10 cellular contexts compared by ENCODE assay signal in genomic region chr19:52370341-52370710, GRCh38. TPM values are rescaled to one million over a fixed set of nuclear protein-coding genes. Genes with fewer than 3 reads are reported as not detected.
DNase-seq lines count a peak whose midpoint lies in the region; ATAC-seq and TF ChIP-seq lines count a peak whose summit lies in the region.
"Had no signal": no experiment of that assay in that cellular context is flagged by ENCODE, and none has a peak within 500 bp of the region (broad histone marks: within the 10 kb centered on the region; RNA-seq: fewer than 3 reads in every experiment).

No MANE protein-coding gene starts in this region.

- peak overlapping the region; percentile 89 for H3K4me3 Mint-ChIP-seq in activated CD4-positive, alpha-beta memory T cell treated with anti-CD3 and anti-CD28 coated beads for 36 hours

- peak overlapping the region; percentile 91 for H3K4me3 ChIP-seq in fibroblast of the aortic adventitia (ENCODE audit: low read depth, low read length)
- H3K4me3 ChIP-seq in retinal pigment epithelial cell (ENCODE audit: low read length): peak overlapping the region; percentile 91

- ATAC-seq in HG03571 (IDR thresholded peaks at IDR 0.05; ENCODE audit: unreplicated experiment) (no peak), GM19351 (IDR thresholded peaks at IDR 0.05; ENCODE audit: unreplicated experiment) (no peak)

- CTCF ChIA-PET in activated CD4-positive, alpha-beta memory T cell treated with anti-CD3 and anti-CD28 coated beads for 36 hours (lab: Charles Lee): interaction anchor here (0.6 kb wide), 1 partner anchor 12 kb away, joined by 3 read pairs; no protein-coding TSS in a partner anchor

- peaks cover 9% of the 10 kb centered on the region for H3K4me1 Mint-ChIP-seq in activated CD4-positive, alpha-beta memory T cell treated with anti-CD3 and anti-CD28 coated beads for 36 hours (ENCODE audit: low read depth)

- no peaks in the 10 kb centered on the region; the same call in 1 of the 2 replicates for H3K36me3 ChIP-seq in ES-I3 (ENCODE audit: insufficient read depth, low read length)

- no peaks in the 10 kb centered on the region for H3K27me3 Mint-ChIP-seq in activated CD4-positive, alpha-beta memory T cell treated with anti-CD3 and anti-CD28 coated beads for 36 hours

- H3K4me1 ChIP-seq in ES-I3 (ENCODE audit: insufficient read depth, low read length): no peaks in the 10 kb centered on the region

- DNase-seq in activated CD4-positive, alpha-beta memory T cell treated with anti-CD3 and anti-CD28 coated beads for 36 hours: no peak
- DNase-seq in fibroblast of the aortic adventitia (ENCODE audit: low read depth) (no peak), retinal pigment epithelial cell (ENCODE audit: low read depth) (no peak), midbrain (lab: John Stamatoyannopoulos, UW) (no peak), NK-92 (lab: John Stamatoyannopoulos, UW; ENCODE audit: unreplicated experiment) (no peak)

- H3K9ac ChIP-seq in ES-I3 (ENCODE audit: low read depth, low read length): peak overlapping the region; percentile 92
- H3K9ac ChIP-seq: KMS-11 had no signal

- POLR2A ChIA-PET in activated CD4-positive, alpha-beta memory T cell treated with anti-CD3 and anti-CD28 coated beads for 36 hours (lab: Charles Lee): no interaction called here

- TF ChIP-seq CTCF in fibroblast of the aortic adventitia (IDR thresholded peaks at IDR 0.05; ENCODE audit: insufficient read depth, low read length) (no peak), retinal pigment epithelial cell (conservative IDR thresholded peaks at IDR 0.05; ENCODE audit: low read depth, low read length) (no peak)

- peaks cover 59% of the 10 kb centered on the region for H3K9me3 Mint-ChIP-seq in activated CD4-positive, alpha-beta memory T cell treated with anti-CD3 and anti-CD28 coated beads for 36 hours

- peaks cover 13% of the 10 kb centered on the region; the same call in 1 of the 2 replicates for H3K9me3 ChIP-seq in ES-I3 (ENCODE audit: control insufficient read depth, insufficient read depth, low read length)

- intact Hi-C loops in activated CD4-positive, alpha-beta memory T cell treated with anti-CD3 and anti-CD28 coated beads for 36 hours (cut with micrococcal nuclease): no loop called here

- peaks cover 62% of the 10 kb centered on the region for H3K36me3 Mint-ChIP-seq in activated CD4-positive, alpha-beta memory T cell treated with anti-CD3 and anti-CD28 coated beads for 36 hours

- H3K27ac Mint-ChIP-seq in activated CD4-positive, alpha-beta memory T cell treated with anti-CD3 and anti-CD28 coated beads for 36 hours: peak overlapping the region; percentile 96

RNA-seq across cellular contexts. Expression of gene ZNF880, which starts 0.6 kb away (rescaled TPM):
- total RNA-seq in activated CD4-positive, alpha-beta memory T cell treated with anti-CD3 and anti-CD28 coated beads for 36 hours: 1 to 10 TPM; 8.2 to 8.3 TPM
- total RNA-seq in fibroblast of the aortic adventitia (ENCODE audit: low replicate concordance): 15.2 and 27.3 TPM in 2 replicates

RNA-seq across cellular contexts. Expression of gene ZNF528, which starts 27.3 kb away (rescaled TPM):
- total RNA-seq in activated CD4-positive, alpha-beta memory T cell treated with anti-CD3 and anti-CD28 coated beads for 36 hours: 1 to 10 TPM; 4.4 to 8.1 TPM
- 42.5 and 72.3 TPM in 2 replicates for total RNA-seq in fibroblast of the aortic adventitia (ENCODE audit: low replicate concordance)

RNA-seq across cellular contexts. Expression of gene ZNF610, which starts 34.3 kb away (rescaled TPM):
- 1 to 10 TPM; 1.7 to 2.1 TPM for total RNA-seq in activated CD4-positive, alpha-beta memory T cell treated with anti-CD3 and anti-CD28 coated beads for 36 hours
- 1.7 and 2.3 TPM in 2 replicates for total RNA-seq in fibroblast of the aortic adventitia (ENCODE audit: low replicate concordance)

RNA-seq across cellular contexts. Expression of gene ZNF534, which starts 58.6 kb away (rescaled TPM):
- not detected for total RNA-seq in activated CD4-positive, alpha-beta memory T cell treated with anti-CD3 and anti-CD28 coated beads for 36 hours
- total RNA-seq in fibroblast of the aortic adventitia (ENCODE audit: low replicate concordance): not detected in 2 replicates
- total RNA-seq: pulmonary artery endothelial cell had no signal
